In genomic region chr16:993731-994130, GRCh38 we compare ENCODE assay signal across 8 cellular contexts. TPM values are rescaled to one million over a fixed set of nuclear protein-coding genes. Genes with fewer than 3 reads are reported as not detected.
"Had no signal": no experiment of that assay in that cellular context is flagged by ENCODE, and none has a peak within 500 bp of the region (broad histone marks: within the 10 kb centered on the region; RNA-seq: fewer than 3 reads in every experiment).

No MANE protein-coding gene starts in this region.

- DNase-seq: H9, HCEC 1CT, HFFc6, KG1 had no signal

- H3K4me3 ChIP-seq: GM23338 had no signal

- H3K4me3 Mint-ChIP-seq: GM23338, H9, HFFc6 had no signal

- H3K27ac Mint-ChIP-seq: GM23338, H9, HFFc6, IgD-negative memory B cell had no signal

- H3K27ac ChIP-seq: HL-60 had no signal

- H2AFZ ChIP-seq: GM23338 had no signal

- H3K4me2 ChIP-seq: GM23338 had no signal

- ATAC-seq: GM23338 had no signal

- H3K9me3 Mint-ChIP-seq: H9 had no signal

RNA-seq across cellular contexts. Expression of gene SOX8, which starts 12.2 kb away (rescaled TPM):
- total RNA-seq: HT1080 had no signal

RNA-seq across cellular contexts. Expression of gene LMF1, which starts 22.9 kb away (rescaled TPM):
- total RNA-seq: HT1080 had no signal
